Comparison of ENCODE assay signal across 3 cellular contexts in the genomic region with DNA sequence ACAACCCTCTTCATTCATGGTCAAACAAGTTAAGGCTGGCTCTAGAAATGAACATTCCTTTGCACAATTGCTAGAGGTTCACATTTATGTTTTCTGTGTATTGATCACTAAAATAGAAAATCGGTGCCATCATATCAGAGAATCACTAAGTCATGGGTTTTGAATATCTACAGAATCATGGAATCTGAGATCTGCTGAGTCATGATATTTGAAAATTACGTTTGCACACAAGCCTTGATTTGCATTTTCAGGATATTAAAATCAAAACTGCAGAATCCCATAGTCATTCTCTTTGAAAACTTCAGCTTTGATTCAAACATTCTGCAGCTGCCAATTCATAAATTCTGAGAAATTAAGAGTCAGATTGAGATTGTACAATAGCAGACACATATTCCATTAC.
A peak's percentile ranks its signal among the peaks of the same experiment; 100 is the strongest.
TF ChIP-seq lines count a peak whose summit lies in the region.

No MANE protein-coding gene starts in this region.

TF ChIP-seq in A549, 52 proteins besides CTCF, POLR2A, EP300 and RAD21:
- TF ChIP-seq EHMT2 (IDR thresholded peaks at IDR 0.05; ENCODE audit: low read depth) (no peak), MAFK (IDR thresholded peaks at IDR 0.05; ENCODE audit: partially characterized antibody) (peak; percentile 99), NFE2L2 (conservative IDR thresholded peaks at IDR 0.05; ENCODE audit: low read length) (peak; percentile 94), HOXA7 (CRISPR knock-in tag; IDR thresholded peaks at IDR 0.05) (no peak), FOSB (CRISPR knock-in tag; IDR thresholded peaks at IDR 0.05) (no peak), CBX8 (IDR thresholded peaks at IDR 0.05) (no peak)
- TF ChIP-seq, protein P1, sequence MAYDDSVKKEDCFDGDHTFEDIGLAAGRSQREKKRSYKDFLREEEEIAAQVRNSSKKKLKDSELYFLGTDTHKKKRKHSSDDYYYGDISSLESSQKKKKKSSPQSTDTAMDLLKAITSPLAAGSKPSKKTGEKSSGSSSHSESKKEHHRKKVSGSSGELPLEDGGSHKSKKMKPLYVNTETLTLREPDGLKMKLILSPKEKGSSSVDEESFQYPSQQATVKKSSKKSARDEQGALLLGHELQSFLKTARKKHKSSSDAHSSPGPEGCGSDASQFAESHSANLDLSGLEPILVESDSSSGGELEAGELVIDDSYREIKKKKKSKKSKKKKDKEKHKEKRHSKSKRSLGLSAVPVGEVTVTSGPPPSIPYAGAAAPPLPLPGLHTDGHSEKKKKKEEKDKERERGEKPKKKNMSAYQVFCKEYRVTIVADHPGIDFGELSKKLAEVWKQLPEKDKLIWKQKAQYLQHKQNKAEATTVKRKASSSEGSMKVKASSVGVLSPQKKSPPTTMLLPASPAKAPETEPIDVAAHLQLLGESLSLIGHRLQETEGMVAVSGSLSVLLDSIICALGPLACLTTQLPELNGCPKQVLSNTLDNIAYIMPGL (CRISPR knock-in tag; IDR thresholded peaks at IDR 0.05; ENCODE audit: borderline replicate concordance), result no peak

TF ChIP-seq in IMR-90, 13 proteins besides CTCF, POLR2A, EP300 and RAD21:
- TF ChIP-seq MAZ (IDR thresholded peaks at IDR 0.05; ENCODE audit: borderline replicate concordance, low read depth, low read length), result no peak
- peak; percentile 98 for TF ChIP-seq MAFK (IDR thresholded peaks at IDR 0.05; ENCODE audit: low read depth, low read length)
- TF ChIP-seq NFE2L2 (IDR thresholded peaks at IDR 0.05; ENCODE audit: low read depth, low read length), result peak; percentile 91
- TF ChIP-seq BHLHE40 (IDR thresholded peaks at IDR 0.05; ENCODE audit: low read depth, low read length), result no peak
- TF ChIP-seq, protein P2, sequence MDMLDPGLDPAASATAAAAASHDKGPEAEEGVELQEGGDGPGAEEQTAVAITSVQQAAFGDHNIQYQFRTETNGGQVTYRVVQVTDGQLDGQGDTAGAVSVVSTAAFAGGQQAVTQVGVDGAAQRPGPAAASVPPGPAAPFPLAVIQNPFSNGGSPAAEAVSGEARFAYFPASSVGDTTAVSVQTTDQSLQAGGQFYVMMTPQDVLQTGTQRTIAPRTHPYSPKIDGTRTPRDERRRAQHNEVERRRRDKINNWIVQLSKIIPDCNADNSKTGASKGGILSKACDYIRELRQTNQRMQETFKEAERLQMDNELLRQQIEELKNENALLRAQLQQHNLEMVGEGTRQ (IDR thresholded peaks at IDR 0.05; ENCODE audit: low read depth, low read length), result no peak
- no peak for TF ChIP-seq SMC3 (IDR thresholded peaks at IDR 0.05; ENCODE audit: low read depth, low read length)

TF ChIP-seq in H1, 55 proteins besides CTCF, POLR2A, EP300 and RAD21:
- peak; percentile 90; the same call in 1 of the 2 replicates for TF ChIP-seq MAFK (IDR thresholded peaks at IDR 0.05; ENCODE audit: low read depth, low read length)
- no peak for TF ChIP-seq HDAC6 (IDR thresholded peaks at IDR 0.05; ENCODE audit: low read depth, low read length)
- no peak for TF ChIP-seq YY1 (IDR thresholded peaks at IDR 0.05; ENCODE audit: low read depth, low read length)
- no peak for TF ChIP-seq EGR1 (IDR thresholded peaks at IDR 0.05; ENCODE audit: borderline replicate concordance, low read depth, low read length)
- TF ChIP-seq CBX5 (IDR thresholded peaks at IDR 0.05; ENCODE audit: low read depth, low read length), result no peak
- TF ChIP-seq BACH1 (IDR thresholded peaks at IDR 0.05; ENCODE audit: low read length), result peak; percentile 77
- TF ChIP-seq, protein P3, sequence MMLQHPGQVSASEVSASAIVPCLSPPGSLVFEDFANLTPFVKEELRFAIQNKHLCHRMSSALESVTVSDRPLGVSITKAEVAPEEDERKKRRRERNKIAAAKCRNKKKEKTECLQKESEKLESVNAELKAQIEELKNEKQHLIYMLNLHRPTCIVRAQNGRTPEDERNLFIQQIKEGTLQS (IDR thresholded peaks at IDR 0.05; ENCODE audit: insufficient read depth, low read depth, low read length), result no peak
- TF ChIP-seq CEBPB (IDR thresholded peaks at IDR 0.05; ENCODE audit: low read depth, low read length), result no peak
- TF ChIP-seq BRCA1 (IDR thresholded peaks at IDR 0.05; ENCODE audit: low read depth, low read length), result no peak
- TF ChIP-seq JUND (IDR thresholded peaks at IDR 0.05; ENCODE audit: low read length), result no peak
- TF ChIP-seq NANOG (IDR thresholded peaks at IDR 0.05; ENCODE audit: insufficient read depth, low read depth, low read length, poor library complexity, severe bottlenecking), result no peak
- TF ChIP-seq TEAD4 (IDR thresholded peaks at IDR 0.05; ENCODE audit: low read depth, low read length), result no peak
- no peak for TF ChIP-seq SP4 (IDR thresholded peaks at IDR 0.05; ENCODE audit: low read length)
- TF ChIP-seq CHD1 (IDR thresholded peaks at IDR 0.05; ENCODE audit: low read depth, low read length), result no peak
- no peak for TF ChIP-seq PHF8 (conservative IDR thresholded peaks at IDR 0.05; ENCODE audit: low read depth, low read length)
- no peak for TF ChIP-seq KDM5A (IDR thresholded peaks at IDR 0.05; ENCODE audit: low read length)
- no peak for TF ChIP-seq SUZ12 (IDR thresholded peaks at IDR 0.05; ENCODE audit: low read length)
